17 cellular contexts compared by ENCODE assay signal in genomic region chr4:108103096-108103495, GRCh38.
"Had no signal": no experiment of that assay in that cellular context is flagged by ENCODE, and none has a peak within 500 bp of the region (broad histone marks: within the 10 kb centered on the region; RNA-seq: fewer than 3 reads in every experiment).

No MANE protein-coding gene starts in this region.

- H3K9me3 Mint-ChIP-seq: activated T-helper 2 cell treated with anti-CD3 and anti-CD28 coated beads, Interferon-gamma antibody, Interleukin-2, Interleukin-4, amounts not matched to agents 10 μg/mL and 5 μg/mL and 100 μg/mL, durations not matched to agents 14 hours and 24 hours and 36 hours; central memory CD8-positive, alpha-beta T cell; nephron; stimulated activated naive B cell treated with anti-CD40 and anti-IgM and Interleukin-4, amounts not matched to agents 10 μg/mL and 1 μg/mL and 100 μg/mL, for 72 hours had no signal

- ATAC-seq: foreskin keratinocyte; lower lobe of right lung; stimulated activated naive B cell treated with anti-CD40 and anti-IgM and Interleukin-4, amounts not matched to agents 10 μg/mL and 1 μg/mL and 100 μg/mL, for 72 hours had no signal

- DNase-seq: activated CD4-positive, alpha-beta T cell treated with anti-CD3 and anti-CD28 coated beads for 4 hours; aorta; foreskin keratinocyte; glutamatergic neuron; hypothalamus; lower lobe of right lung; nucleus accumbens; stimulated activated naive B cell treated with anti-CD40 and anti-IgM and Interleukin-4, amounts not matched to agents 10 μg/mL and 1 μg/mL and 100 μg/mL, for 72 hours; substantia nigra; tibial artery had no signal

- H3K9me3 ChIP-seq: lower lobe of right lung, SJSA1, tibial artery had no signal

- H3K4me3 Mint-ChIP-seq: central memory CD8-positive, alpha-beta T cell; nephron; stimulated activated naive B cell treated with anti-CD40 and anti-IgM and Interleukin-4, amounts not matched to agents 10 μg/mL and 1 μg/mL and 100 μg/mL, for 72 hours had no signal

- H3K4me1 ChIP-seq: foreskin keratinocyte, lower lobe of right lung, SJSA1, tibial artery had no signal

- H3K27me3 ChIP-seq: foreskin keratinocyte, SJSA1, tibial artery had no signal

- H3K4me3 ChIP-seq: coronary artery, lower lobe of right lung, SJSA1, tibial artery had no signal

- H3K27ac ChIP-seq: coronary artery, foreskin keratinocyte, lower lobe of right lung, SJSA1, tibial artery had no signal

- H3K27me3 Mint-ChIP-seq: stimulated activated naive B cell treated with anti-CD40 and anti-IgM and Interleukin-4, amounts not matched to agents 10 μg/mL and 1 μg/mL and 100 μg/mL, for 72 hours had no signal

- FAIRE-seq: keratinocyte, TTC549 had no signal

- H3K4me1 Mint-ChIP-seq: nephron had no signal

- H3K36me3 ChIP-seq: lower lobe of right lung, tibial artery had no signal

- H3K27ac Mint-ChIP-seq: activated T-helper 2 cell treated with anti-CD3 and anti-CD28 coated beads, Interferon-gamma antibody, Interleukin-2, Interleukin-4, amounts not matched to agents 10 μg/mL and 5 μg/mL and 100 μg/mL, durations not matched to agents 14 hours and 24 hours and 36 hours; nephron; stimulated activated naive B cell treated with anti-CD40 and anti-IgM and Interleukin-4, amounts not matched to agents 10 μg/mL and 1 μg/mL and 100 μg/mL, for 72 hours had no signal
